In genomic region chr19:51702754-51703654, GRCh38 we compare ENCODE assay signal across 10 cellular contexts. TPM values are rescaled to one million over a fixed set of nuclear protein-coding genes. Genes with fewer than 3 reads are reported as not detected.
DNase-seq lines count a peak whose midpoint lies in the region; ATAC-seq and TF ChIP-seq lines count a peak whose summit lies in the region.
"Had no signal": no experiment of that assay in that cellular context is flagged by ENCODE, and none has a peak within 500 bp of the region (broad histone marks: within the 10 kb centered on the region; RNA-seq: fewer than 3 reads in every experiment).

No MANE protein-coding gene starts in this region.

- no peaks in the 10 kb centered on the region for H3K27me3 ChIP-seq in lung (ENCODE audit: control insufficient read depth, insufficient read depth)
- no peaks in the 10 kb centered on the region for H3K27me3 ChIP-seq in tibial artery
- no peaks in the 10 kb centered on the region for H3K27me3 ChIP-seq in WERI-Rb-1 (ENCODE audit: insufficient read depth, low read depth, severe bottlenecking)

- H3K4me1 Mint-ChIP-seq in activated CD4-positive, alpha-beta T cell treated with anti-CD3 and anti-CD28 coated beads for 36 hours, result peaks cover 33% of the 10 kb centered on the region

- H3K9me3 Mint-ChIP-seq in activated CD4-positive, alpha-beta T cell treated with anti-CD3 and anti-CD28 coated beads for 36 hours (ENCODE audit: low read depth), result peaks cover 3% of the 10 kb centered on the region

- CTCF ChIA-PET in activated CD4-positive, alpha-beta T cell treated with anti-CD3 and anti-CD28 coated beads for 36 hours (lab: Charles Lee), result interaction anchor here (0.6 to 4.1 kb wide), 3 partner anchors 22 to 262 kb away, joined by 3 to 14 read pairs (median 3); no protein-coding TSS in a partner anchor

- POLR2A ChIA-PET in activated CD4-positive, alpha-beta T cell treated with anti-CD3 and anti-CD28 coated beads for 36 hours (lab: Charles Lee), result interaction anchor here (0.6 kb wide), 1 partner anchor 12 kb away, joined by 4 read pairs; no protein-coding TSS in a partner anchor

- WGBS in lung, 2 donors, result 16 to 28% methylated on average over 43 to 48 of the region's 48 CpGs

- peaks cover 5% of the 10 kb centered on the region for H3K27me3 Mint-ChIP-seq in activated CD4-positive, alpha-beta T cell treated with anti-CD3 and anti-CD28 coated beads for 36 hours

- H3K4me3 Mint-ChIP-seq in activated CD4-positive, alpha-beta T cell treated with anti-CD3 and anti-CD28 coated beads for 36 hours, result peak overlapping the region; percentile 94

- peak; percentile 24 for DNase-seq in activated CD4-positive, alpha-beta T cell treated with anti-CD3 and anti-CD28 coated beads for 36 hours
- DNase-seq in activated CD4-positive, alpha-beta T cell treated with anti-CD3 and anti-CD28 coated beads for 48 hours, result no peak
- DNase-seq in cerebellar cortex (ENCODE audit: low spot score) (peak; percentile 39), lung (ENCODE audit: low spot score) (peak; percentile 46), tibial artery (peak in 1 of 2 donors; percentile 81), WERI-Rb-1 (no peak), NCI-H524 (lab: John Stamatoyannopoulos, UW) (no peak)

- H3K4me1 ChIP-seq in lung (ENCODE audit: control insufficient read depth in 2 of 2, insufficient read depth in 2 of 2, low read length in 2 of 2) (peaks cover 0 to 7% of the 10 kb centered on the region in 2 donors), tibial artery (peaks cover 0 to 37% (median 26%) of the 10 kb centered on the region in 4 donors)

- ATAC-seq in activated CD4-positive, alpha-beta T cell treated with anti-CD3 and anti-CD28 coated beads for 36 hours, result no peak
- no peak for ATAC-seq in lung (ENCODE audit: insufficient read depth, low FRiP score)
- no peak for ATAC-seq in HG03521 (IDR thresholded peaks at IDR 0.05; ENCODE audit: unreplicated experiment)

- H3K27ac ChIP-seq in lung (ENCODE audit: low read depth in 1 of 2, low read length in 1 of 2) (peak overlapping the region in 1 of 2 donors; percentile 93), tibial artery (peak overlapping the region; percentile 92 to 97), WERI-Rb-1 (no peak overlapping the region)

- H3K36me3 ChIP-seq in lung (ENCODE audit: control insufficient read depth in 2 of 2, insufficient read depth in 2 of 2, low read length in 2 of 2) (peaks cover 5 to 11% of the 10 kb centered on the region in 2 donors), tibial artery (peaks cover 6 to 42% (median 30%) of the 10 kb centered on the region in 3 donors), WERI-Rb-1 (peaks cover 59% of the 10 kb centered on the region)

- H3K27ac Mint-ChIP-seq in activated CD4-positive, alpha-beta T cell treated with anti-CD3 and anti-CD28 coated beads for 36 hours, result peak overlapping the region; percentile 95

- H3K9me3 ChIP-seq in lung (ENCODE audit: control insufficient read depth in 2 of 2, insufficient read depth in 1 of 2, low read length in 1 of 2) (no peaks in the 10 kb centered on the region), tibial artery (no peaks in the 10 kb centered on the region), WERI-Rb-1 (ENCODE audit: severe bottlenecking) (no peaks in the 10 kb centered on the region)

- intact Hi-C loops in activated CD4-positive, alpha-beta T cell treated with anti-CD3 and anti-CD28 coated beads for 36 hours (cut with DNase I, micrococcal nuclease), result loop anchor here in 1 of 2 experiments (5.0 to 10.0 kb wide), 5 partner anchors 222 to 1239 kb away; partner anchors contain the start of genes ZNF432, ZNF613 and ZNF614
- intact Hi-C loops in tibial artery (cut with DNase I; ENCODE audit: low total_unique reads), result no loop called here

- H3K4me3 ChIP-seq in lung (no peak overlapping the region), tibial artery (peak overlapping the region; percentile 57 to 83), WERI-Rb-1 (ENCODE audit: low read depth, low read length) (no peak overlapping the region)

- peaks cover 33% of the 10 kb centered on the region for H3K36me3 Mint-ChIP-seq in activated CD4-positive, alpha-beta T cell treated with anti-CD3 and anti-CD28 coated beads for 36 hours (ENCODE audit: low read depth)

- TF ChIP-seq CTCF in lung (IDR thresholded peaks at IDR 0.05; ENCODE audit: control extremely low read depth, extremely low read depth), result no peak
- no peak for TF ChIP-seq CTCF in tibial artery (IDR thresholded peaks at IDR 0.05)
- TF ChIP-seq CTCF in WERI-Rb-1 (IDR thresholded peaks at IDR 0.05; ENCODE audit: low read depth, low read length), result no peak

RNA-seq across cellular contexts. Expression of gene SPACA6, which starts 9.9 kb away (rescaled TPM):
- total RNA-seq in activated CD4-positive, alpha-beta T cell treated with anti-CD3 and anti-CD28 coated beads for 36 hours, result 1 to 10 TPM; 8.3 to 9.1 TPM
- 10 to 100 TPM in 1 of 2 donors, 1 to 10 TPM in 1; 7.0 to 19.7 TPM for total RNA-seq in lung
- polyA plus RNA-seq in lung, result 10 to 100 TPM in 1 of 2 donors, 1 to 10 TPM in 1; 9.8 to 20.7 TPM

RNA-seq across cellular contexts. Expression of gene HAS1, which starts 20.8 kb away (rescaled TPM):
- not detected for total RNA-seq in activated CD4-positive, alpha-beta T cell treated with anti-CD3 and anti-CD28 coated beads for 36 hours
- 1 to 10 TPM in 1 of 2 donors, under 1 TPM in 1; 0.64 to 1.8 TPM for total RNA-seq in lung
- 1 to 10 TPM in 1 of 2 donors, under 1 TPM in 1; 0.52 to 7.2 TPM for polyA plus RNA-seq in lung
- total RNA-seq: T-helper 2 cell treated with Interferon-gamma antibody and Interleukin-4, amounts not matched to agents 100 ng/mL and 5 ng/mL, for 36 hours had no signal
- polyA plus RNA-seq: BJ had no signal

RNA-seq across cellular contexts. Expression of gene FPR1, which starts 48.7 kb away (rescaled TPM):
- not detected for total RNA-seq in activated CD4-positive, alpha-beta T cell treated with anti-CD3 and anti-CD28 coated beads for 36 hours
- total RNA-seq in lung, result 10 to 100 TPM; 21.4 to 76.1 TPM
- polyA plus RNA-seq in lung, result 100 to 1,000 TPM in 1 of 2 donors, 1 to 10 TPM in 1; 2.8 to 558 TPM
- total RNA-seq: T-helper 2 cell treated with Interferon-gamma antibody and Interleukin-4, amounts not matched to agents 100 ng/mL and 5 ng/mL, for 36 hours had no signal
- polyA plus RNA-seq: BJ had no signal

RNA-seq across cellular contexts. Expression of gene SIGLEC14, which starts 56.4 kb away (rescaled TPM):
- total RNA-seq in activated CD4-positive, alpha-beta T cell treated with anti-CD3 and anti-CD28 coated beads for 36 hours, result not detected
- total RNA-seq in lung, result 10 to 100 TPM in 1 of 2 donors, 1 to 10 TPM in 1; 2.7 to 46.4 TPM
- polyA plus RNA-seq in lung, result 100 to 1,000 TPM in 1 of 2 donors, 1 to 10 TPM in 1; 2.9 to 101 TPM
- total RNA-seq: T-helper 2 cell treated with Interferon-gamma antibody and Interleukin-4, amounts not matched to agents 100 ng/mL and 5 ng/mL, for 36 hours had no signal
- polyA plus RNA-seq: BJ had no signal

RNA-seq across cellular contexts. Expression of gene FPR2, which starts 58.0 kb away (rescaled TPM):
- total RNA-seq in activated CD4-positive, alpha-beta T cell treated with anti-CD3 and anti-CD28 coated beads for 36 hours, result not detected
- 10 to 100 TPM in 1 of 2 donors, 1 to 10 TPM in 1; 7.3 to 50.4 TPM for total RNA-seq in lung
- polyA plus RNA-seq in lung, result 100 to 1,000 TPM in 1 of 2 donors, under 1 TPM in 1; 0.79 to 234 TPM
- total RNA-seq: T-helper 2 cell treated with Interferon-gamma antibody and Interleukin-4, amounts not matched to agents 100 ng/mL and 5 ng/mL, for 36 hours had no signal
- polyA plus RNA-seq: BJ had no signal

Comparison
In these comparisons a context has a peak if more than half of its experiments do, and no peak if none do; other contexts are left out.
1. DNase-seq: peak in activated CD4-positive, alpha-beta T cell treated with anti-CD3 and anti-CD28 coated beads for 36 hours (single experiment), cerebellar cortex (single experiment) and lung (single experiment); none in activated CD4-positive, alpha-beta T cell treated with anti-CD3 and anti-CD28 coated beads for 48 hours (single experiment), WERI-Rb-1 (single experiment) and NCI-H524 (0 of 2).
2. H3K4me3 ChIP-seq: peak in tibial artery (2 of 2); none in lung (single experiment) and WERI-Rb-1 (single experiment).
3. RNA of gene FPR1, which starts 48.7 kb away (total RNA-seq): 21.4 to 76.1 TPM in lung; not detected in activated CD4-positive, alpha-beta T cell treated with anti-CD3 and anti-CD28 coated beads for 36 hours; every median in the first group is over 10 times any median in the second.